8 cellular contexts compared by ENCODE assay signal in genomic region chr19:2475702-2476450, GRCh38. TPM values are rescaled to one million over a fixed set of nuclear protein-coding genes. Genes with fewer than 3 reads are reported as not detected.
DNase-seq lines count a peak whose midpoint lies in the region; ATAC-seq and TF ChIP-seq lines count a peak whose summit lies in the region.

Gene GADD45B (plus strand): TSS chr19:2476127. CDS start chr19:2476359, 232 bp downstream.

- whole genome bisulfite sequencing in right cardiac atrium, result under 1% methylated on average over 70 of the region's 70 CpGs

- peak within 1 kb of the TSS; percentile 88 to 95 for H3K27ac ChIP-seq in ascending aorta
- peak within 1 kb of the TSS; percentile 97 for H3K27ac ChIP-seq in right cardiac atrium (ENCODE audit: low read length)
- peak within 1 kb of the TSS; percentile 84 to 89 for H3K27ac ChIP-seq in uterus

- H3K27me3 ChIP-seq in ascending aorta (no peaks in the 10 kb centered on the region), right cardiac atrium (ENCODE audit: control insufficient read depth, insufficient read depth) (no peaks in the 10 kb centered on the region), uterus (no peaks in the 10 kb centered on the region)

- peak in 1 of 3 experiments; percentile 19 for TF ChIP-seq CTCF in ascending aorta (IDR thresholded peaks at IDR 0.05)
- TF ChIP-seq CTCF in uterus (IDR thresholded peaks at IDR 0.05), result peak in 1 of 4 experiments; percentile 50

- peak; percentile 34 to 80 for DNase-seq in NCI-H1930 (lab: John Stamatoyannopoulos, UW)
- DNase-seq in T-helper 22 cell (ENCODE audit: low read depth), result peak; percentile 95
- peak; percentile 89 to 99 for DNase-seq in ascending aorta (ENCODE audit: low spot score in 2 of 2)
- DNase-seq in right cardiac atrium, result peak; percentile 98 to 99 (median 99)
- DNase-seq in putamen (ENCODE audit: low spot score), result peak; percentile 97
- peak; percentile 98 for DNase-seq in uterus

- H3K9me3 ChIP-seq in ascending aorta, result no peaks in the 10 kb centered on the region
- H3K9me3 ChIP-seq in right cardiac atrium (ENCODE audit: control insufficient read depth, low read length), result no peaks in the 10 kb centered on the region
- H3K9me3 ChIP-seq in uterus, result no peaks in the 10 kb centered on the region

- intact Hi-C loops in ascending aorta (cut with DNase I), result loop anchor here (1.0 to 5.0 kb wide), 6 partner anchors 19 to 151 kb away; no protein-coding TSS in a partner anchor
- intact Hi-C loops in right cardiac atrium (cut with DNase I), result loop anchor here (2.0 to 10.0 kb wide), 7 partner anchors 66 to 135 kb away; no protein-coding TSS in a partner anchor
- intact Hi-C loops in uterus (cut with DNase I; ENCODE audit: low total_unique reads), result loop anchor here (5.0 to 10.0 kb wide), 2 partner anchors 66 to 99 kb away; no protein-coding TSS in a partner anchor

- peak within 1 kb of the TSS; percentile 94 to 98 for H3K4me3 ChIP-seq in ascending aorta
- H3K4me3 ChIP-seq in right cardiac atrium (ENCODE audit: low read length), result peak within 1 kb of the TSS; percentile 84
- H3K4me3 ChIP-seq in uterus, result peak within 1 kb of the TSS; percentile 64 to 70

- TF ChIP-seq POLR2A in uterus (IDR thresholded peaks at IDR 0.05), result peak; percentile 100

- peaks cover 11 to 15% of the 10 kb centered on the region in 2 donors for H3K36me3 ChIP-seq in ascending aorta
- no peaks in the 10 kb centered on the region for H3K36me3 ChIP-seq in uterus

- H3K4me1 ChIP-seq in ascending aorta (peaks cover 3 to 16% of the 10 kb centered on the region in 2 donors), right cardiac atrium (ENCODE audit: control insufficient read depth, insufficient read depth, low read length) (no peaks in the 10 kb centered on the region), uterus (peaks cover 0 to 16% of the 10 kb centered on the region in 2 donors)

- ATAC-seq in GM18498 (IDR thresholded peaks at IDR 0.05; ENCODE audit: unreplicated experiment) (peak; percentile 60), HG02943 (IDR thresholded peaks at IDR 0.05; ENCODE audit: low read depth, unreplicated experiment) (peak; percentile 48), right cardiac atrium (peak; percentile 82 to 83)

RNA-seq across cellular contexts. Expression of gene GADD45B, which starts in this region (rescaled TPM):
- total RNA-seq in ascending aorta (514 TPM), right cardiac atrium (100 to 1,000 TPM in 2 of 4 donors, 10 to 100 TPM in 2; 52.4 to 205 (median 78.9) TPM), uterus (10 to 100 TPM; 17.6 to 68.2 (median 38.0) TPM)
- polyA plus RNA-seq in right cardiac atrium, result 195 TPM

Comparison
In these comparisons a context has a peak if more than half of its experiments do, and no peak if none do; other contexts are left out.
1. Peak in every context shown above with its lines: DNase-seq, ATAC-seq, H3K4me3 ChIP-seq and H3K27ac ChIP-seq.